35 cellular contexts compared by ENCODE assay signal in genomic region chr2:176779917-176780316, GRCh38.
"Had no signal": no experiment of that assay in that cellular context is flagged by ENCODE, and none has a peak within 500 bp of the region (broad histone marks: within the 10 kb centered on the region; RNA-seq: fewer than 3 reads in every experiment).

No MANE protein-coding gene starts in this region.

- H3K4me3 Mint-ChIP-seq: activated CD4-positive, alpha-beta T cell treated with anti-CD3 and anti-CD28 coated beads, Interleukin-2, amount 10 ng/mL, durations not matched to agents 24 days and 14 days; activated CD8-positive, alpha-beta T cell treated with anti-CD3 and anti-CD28 coated beads for 36 hours; activated naive CD8-positive, alpha-beta T cell treated with anti-CD3 and anti-CD28 coated beads for 36 hours; activated T-cell treated with anti-CD3 and anti-CD28 coated beads, Interleukin-2, amount 50 U/mL, for 72 hours; activated T-helper 17 cell treated with anti-CD3 and anti-CD28 coated beads, Interleukin-2, amount 50 U/mL, for 72 hours; T-helper 1 cell treated with Interleukin-12 subunit alpha and Interleukin-12 subunit beta and Interleukin-4 antibody, amounts not matched to agents 30 μg/mL and 1 μg/mL, for 36 hours; T-helper 2 cell treated with Interferon-gamma antibody and Interleukin-4, amounts not matched to agents 5 μg/mL and 100 μg/mL, for 36 hours had no signal

- H3K36me3 ChIP-seq: brain microvascular endothelial cell, MG63, Peyer's patch, SJSA1 had no signal

- H3K27ac ChIP-seq: brain microvascular endothelial cell, Peyer's patch, SJSA1 had no signal

- H3K9me3 ChIP-seq: MG63, Peyer's patch, SJSA1, SK-N-SH had no signal

- H3K4me3 ChIP-seq: MG63, Peyer's patch, SJSA1 had no signal

- ATAC-seq: activated CD8-positive, alpha-beta T cell treated with anti-CD3 and anti-CD28 coated beads for 36 hours; activated T-cell treated with anti-CD3 and anti-CD28 coated beads, Interleukin-2, amount 50 U/mL, for 72 hours; activated T-helper 17 cell treated with anti-CD3 and anti-CD28 coated beads, Interleukin-2, amount 50 U/mL, for 72 hours; PC-3 had no signal

- H3K4me2 ChIP-seq: SK-N-SH had no signal

- H3K27ac Mint-ChIP-seq: activated CD4-positive, alpha-beta T cell treated with anti-CD3 and anti-CD28 coated beads, Interleukin-2, amount 10 ng/mL, durations not matched to agents 24 days and 14 days; activated CD8-positive, alpha-beta T cell treated with anti-CD3 and anti-CD28 coated beads for 36 hours; activated naive CD8-positive, alpha-beta T cell treated with anti-CD3 and anti-CD28 coated beads for 36 hours; activated T-cell treated with anti-CD3 and anti-CD28 coated beads, Interleukin-2, amount 50 U/mL, for 72 hours; activated T-helper 17 cell treated with anti-CD3 and anti-CD28 coated beads, Interleukin-2, amount 50 U/mL, for 72 hours; T-helper 1 cell treated with Interleukin-12 subunit alpha and Interleukin-12 subunit beta and Interleukin-4 antibody, amounts not matched to agents 30 μg/mL and 1 μg/mL, for 36 hours; T-helper 2 cell treated with Interferon-gamma antibody and Interleukin-4, amounts not matched to agents 5 μg/mL and 100 μg/mL, for 36 hours had no signal

- H3K27me3 ChIP-seq: brain microvascular endothelial cell, MG63, Peyer's patch, SJSA1 had no signal

- H3K4me1 ChIP-seq: Peyer's patch, SJSA1 had no signal

- H3K9me2 ChIP-seq: SK-N-SH had no signal

- FAIRE-seq: TTC549 had no signal

- DNase-seq: activated CD4-positive, alpha-beta T cell treated with anti-CD3 and anti-CD28 coated beads, Interleukin-2, amount 10 ng/mL, durations not matched to agents 24 days and 14 days; activated CD4-positive, alpha-beta T cell treated with anti-CD3 and anti-CD28 coated beads, Interleukin-2, amount 50 U/mL, for 4 hours; activated CD8-positive, alpha-beta T cell treated with anti-CD3 and anti-CD28 coated beads for 36 hours; activated effector memory CD4-positive, alpha-beta T cell treated with anti-CD3 and anti-CD28 coated beads, Interleukin-2, amount 50 U/mL, for 16 hours; activated naive CD4-positive, alpha-beta T cell; activated naive CD4-positive, alpha-beta T cell treated with anti-CD3 and anti-CD28 coated beads, Interleukin-2, amount 50 U/mL, for 16 hours; activated naive CD8-positive, alpha-beta T cell treated with anti-CD3 and anti-CD28 coated beads for 36 hours; activated T-cell treated with anti-CD3 and anti-CD28 coated beads, Interleukin-2, amount 50 U/mL, for 1 hour; activated T-cell treated with anti-CD3 and anti-CD28 coated beads, Interleukin-2, amount 50 U/mL, for 72 hours; amniotic stem cell; aorta; brain microvascular endothelial cell; central memory CD4-positive, alpha-beta T cell; MG63; NCI-H1048; NCI-H1105 treated with DMSO at 0.1 percent for 48 hours; NCI-H1436; NCI-H1694; NCI-H1930; NCI-H2081 treated with DMSO at 0.1 percent for 48 hours; NCI-H226; NCI-H446 treated with DMSO at 0.1 percent for 48 hours; NCI-H524; NCI-H69; NCI-H82; PC-3; Peyer's patch; RPMI8226; SHP77 treated with DMSO at 0.1 percent for 48 hours; SK-N-SH had no signal

- H3K27me3 Mint-ChIP-seq: activated CD4-positive, alpha-beta T cell treated with anti-CD3 and anti-CD28 coated beads, Interleukin-2, amount 10 ng/mL, durations not matched to agents 24 days and 14 days; activated naive CD8-positive, alpha-beta T cell treated with anti-CD3 and anti-CD28 coated beads for 36 hours; activated T-helper 17 cell treated with anti-CD3 and anti-CD28 coated beads, Interleukin-2, amount 50 U/mL, for 72 hours had no signal

- H3K9ac ChIP-seq: SK-N-SH had no signal
